Comparison of ENCODE assay signal across 19 cellular contexts in genomic region chr4:166493828-166494432, GRCh38.
DNase-seq lines count a peak whose midpoint lies in the region; ATAC-seq and TF ChIP-seq lines count a peak whose summit lies in the region.
"Had no signal": no experiment of that assay in that cellular context is flagged by ENCODE, and none has a peak within 500 bp of the region (broad histone marks: within the 10 kb centered on the region; RNA-seq: fewer than 3 reads in every experiment).

No MANE protein-coding gene starts in this region.

- no peak for TF ChIP-seq CTCF in astrocyte of the cerebellum (IDR thresholded peaks at IDR 0.05; ENCODE audit: low read depth, low read length, missing control alignments)

- in situ Hi-C loops in ACHN (cut with HindIII; ENCODE audit: low pct_ligation_motif_present, low pct_unique_long_range_greater_than_20kb, low sequenced_read_pairs) (no loop called here), astrocyte of the cerebellum (cut with HindIII; ENCODE audit: low sequenced_read_pairs) (no loop called here)

- DNase-seq in ACHN (peak; percentile 12), HT1080 (ENCODE audit: low read depth) (peak; percentile 50), astrocyte of the cerebellum (ENCODE audit: low read depth) (peak; percentile 5), kidney tubule cell (ENCODE audit: low spot score) (peak; percentile 57), DMS153 treated with DMSO at 0.1 percent for 48 hours (lab: John Stamatoyannopoulos, UW; ENCODE audit: unreplicated experiment) (no peak), SW 1271 (lab: John Stamatoyannopoulos, UW) (no peak)
- DNase-seq in activated CD8-positive, alpha-beta memory T cell treated with anti-CD3 and anti-CD28 coated beads, Interleukin-2, amount 50 U/mL, for 48 hours = no peak
- DNase-seq: activated CD8-positive, alpha-beta T cell treated with anti-CD3 and anti-CD28 coated beads, Interleukin-2, amount 10 ng/mL, durations not matched to agents 7 days and 5 days; activated naive CD4-positive, alpha-beta T cell treated with anti-CD3 and anti-CD28 coated beads, Interleukin-2, amount 50 U/mL, for 16 hours; activated T-cell treated with anti-CD3 and anti-CD28 coated beads, Interleukin-2, amount 50 U/mL, for 24 hours; aorta; effector memory CD8-positive, alpha-beta T cell; left ventricle myocardium inferior; NCI-H526 had no signal

- no peak overlapping the region for H3K4me3 ChIP-seq in astrocyte of the cerebellum (ENCODE audit: low read depth, low read length)
- H3K4me3 ChIP-seq: BLaER1 treated with 17β-estradiol and CSF1 and Interleukin-3, amounts not matched to agents 10 nM and 100 nM; esophagus muscularis mucosa; GM23338; left ventricle myocardium inferior had no signal

- ATAC-seq in GM19035 (IDR thresholded peaks at IDR 0.05; ENCODE audit: unreplicated experiment) = no peak
- ATAC-seq: activated CD8-positive, alpha-beta T cell treated with anti-CD3 and anti-CD28 coated beads, Interleukin-2, amount 10 ng/mL, durations not matched to agents 7 days and 5 days; effector memory CD8-positive, alpha-beta T cell; GM23338; Right ventricle myocardium inferior had no signal

Comparison
In these comparisons a context has a peak if more than half of its experiments do, and no peak if none do; other contexts are left out.
1. DNase-seq: peak in ACHN (single experiment), HT1080 (single experiment), astrocyte of the cerebellum (single experiment) and kidney tubule cell (single experiment); none in DMS153 treated with DMSO at 0.1 percent for 48 hours (single experiment), activated CD8-positive, alpha-beta memory T cell treated with anti-CD3 and anti-CD28 coated beads, Interleukin-2, amount 50 U/mL, for 48 hours (single experiment) and SW 1271 (0 of 2).